Comparison of ENCODE assay signal across 1 cellular context in genomic region chr11:22795914-22796313, GRCh38.
TF ChIP-seq lines count a peak whose summit lies in the region.

No MANE protein-coding gene starts in this region.

TF ChIP-seq in K562, 482 proteins besides CTCF, POLR2A, EP300 and RAD21 (continued from another document):
- TF ChIP-seq JUN (IDR thresholded peaks at IDR 0.05; ENCODE audit: borderline replicate concordance, low read depth, low read length): peak; percentile 75
- no peak for TF ChIP-seq JUN (CRISPR knock-in tag; IDR thresholded peaks at IDR 0.05; ENCODE audit: borderline replicate concordance)
- no peak for TF ChIP-seq DACH1 (IDR thresholded peaks at IDR 0.05; ENCODE audit: partially characterized antibody)
- TF ChIP-seq HDAC1 (IDR thresholded peaks at IDR 0.05): peak in 1 of 2 experiments; percentile 39; a peak in 1 of 4 replicates
- peak; percentile 54 for TF ChIP-seq MAFF (IDR thresholded peaks at IDR 0.05; ENCODE audit: low read length)
- TF ChIP-seq NFE2 (IDR thresholded peaks at IDR 0.05; ENCODE audit: low read depth): peak; percentile 78
- TF ChIP-seq, protein P1, sequence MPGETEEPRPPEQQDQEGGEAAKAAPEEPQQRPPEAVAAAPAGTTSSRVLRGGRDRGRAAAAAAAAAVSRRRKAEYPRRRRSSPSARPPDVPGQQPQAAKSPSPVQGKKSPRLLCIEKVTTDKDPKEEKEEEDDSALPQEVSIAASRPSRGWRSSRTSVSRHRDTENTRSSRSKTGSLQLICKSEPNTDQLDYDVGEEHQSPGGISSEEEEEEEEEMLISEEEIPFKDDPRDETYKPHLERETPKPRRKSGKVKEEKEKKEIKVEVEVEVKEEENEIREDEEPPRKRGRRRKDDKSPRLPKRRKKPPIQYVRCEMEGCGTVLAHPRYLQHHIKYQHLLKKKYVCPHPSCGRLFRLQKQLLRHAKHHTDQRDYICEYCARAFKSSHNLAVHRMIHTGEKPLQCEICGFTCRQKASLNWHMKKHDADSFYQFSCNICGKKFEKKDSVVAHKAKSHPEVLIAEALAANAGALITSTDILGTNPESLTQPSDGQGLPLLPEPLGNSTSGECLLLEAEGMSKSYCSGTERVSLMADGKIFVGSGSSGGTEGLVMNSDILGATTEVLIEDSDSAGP (CRISPR knock-in tag; IDR thresholded peaks at IDR 0.05): no peak
- TF ChIP-seq KDM1A (IDR thresholded peaks at IDR 0.05): peak; percentile 29 to 64; a peak in 3 of 4 replicates
- peak; percentile 61 for TF ChIP-seq NCOR1 (IDR thresholded peaks at IDR 0.05)
- peak; percentile 73 for TF ChIP-seq CBFA2T2 (conservative IDR thresholded peaks at IDR 0.05)
- no peak for TF ChIP-seq GABPB1 (CRISPR knock-in tag; IDR thresholded peaks at IDR 0.05)
- TF ChIP-seq RCOR1 (IDR thresholded peaks at IDR 0.05; ENCODE audit: borderline replicate concordance in 1 of 2, low read depth in 2 of 2, low read length in 2 of 2): peak; percentile 25 to 71; a peak in 2 of 4 replicates
- TF ChIP-seq BHLHE40 (IDR thresholded peaks at IDR 0.05; ENCODE audit: low read length): peak; percentile 34; the same call in 1 of the 2 replicates
- TF ChIP-seq CTBP1 (IDR thresholded peaks at IDR 0.05; ENCODE audit: borderline replicate concordance): peak; percentile 41; the same call in 1 of the 2 replicates
- TF ChIP-seq MTA2 (IDR thresholded peaks at IDR 0.05; ENCODE audit: low read depth): peak; percentile 56; the same call in 1 of the 2 replicates
- peak; percentile 86 for TF ChIP-seq CBFA2T3 (IDR thresholded peaks at IDR 0.05)
- peak; percentile 45; the same call in 1 of the 2 replicates for TF ChIP-seq CREM (IDR thresholded peaks at IDR 0.05; ENCODE audit: low read depth)
- TF ChIP-seq POLR2AphosphoS5 (IDR thresholded peaks at IDR 0.05; ENCODE audit: control insufficient read depth, insufficient read depth, low read depth, low read length): peak; percentile 70
- peak; percentile 71 for TF ChIP-seq MEIS2 (IDR thresholded peaks at IDR 0.05; ENCODE audit: partially characterized antibody)
- TF ChIP-seq C11orf30 (IDR thresholded peaks at IDR 0.05; ENCODE audit: low read depth): peak; percentile 76
- TF ChIP-seq SMARCE1 (IDR thresholded peaks at IDR 0.05): peak; percentile 88
- 0 out of 4 replicates have a peak, but pooled peaks of 1 of the 2 experiments have one; percentile 33 for TF ChIP-seq ARNT (IDR thresholded peaks at IDR 0.05)
- peak; percentile 71 for TF ChIP-seq TAL1 (IDR thresholded peaks at IDR 0.05)
- TF ChIP-seq CBX3 (IDR thresholded peaks at IDR 0.05; ENCODE audit: borderline replicate concordance in 1 of 2, low read length in 2 of 2): no peak
- TF ChIP-seq CEBPB (tag; IDR thresholded peaks at IDR 0.05): peak; percentile 40
- no peak for TF ChIP-seq TGIF2 (CRISPR knock-in tag; IDR thresholded peaks at IDR 0.05)
- TF ChIP-seq ZNF316 (IDR thresholded peaks at IDR 0.05): peak; percentile 79
- peak; percentile 61; the same call in 1 of the 2 replicates for TF ChIP-seq MAFK (IDR thresholded peaks at IDR 0.05; ENCODE audit: low read length)
- TF ChIP-seq TEAD4 (IDR thresholded peaks at IDR 0.05; ENCODE audit: low read length): peak; percentile 82
- no peak for TF ChIP-seq TEAD4 (CRISPR knock-in tag; IDR thresholded peaks at IDR 0.05; ENCODE audit: borderline replicate concordance)
- peak; percentile 66 for TF ChIP-seq HMBOX1 (IDR thresholded peaks at IDR 0.05)
- TF ChIP-seq ELF4 (CRISPR knock-in tag; IDR thresholded peaks at IDR 0.05): no peak
- 0 out of 4 replicates have a peak, but pooled peaks of 1 of the 2 experiments have one; percentile 20 for TF ChIP-seq TRIM24 (IDR thresholded peaks at IDR 0.05)
- no peak for TF ChIP-seq ZNF165 (CRISPR knock-in tag; IDR thresholded peaks at IDR 0.05; ENCODE audit: borderline replicate concordance)
- peak; percentile 84 for TF ChIP-seq ZNF766 (CRISPR knock-in tag; conservative IDR thresholded peaks at IDR 0.05)
- no peak for TF ChIP-seq NR4A1 (CRISPR knock-in tag; IDR thresholded peaks at IDR 0.05)
- TF ChIP-seq NR4A1 (tag; IDR thresholded peaks at IDR 0.05): no peak
